In genomic region chr9:82912639-82913038, GRCh38 we compare ENCODE assay signal across 21 cellular contexts.
DNase-seq lines count a peak whose midpoint lies in the region; TF ChIP-seq lines count a peak whose summit lies in the region.
"Had no signal": no experiment of that assay in that cellular context is flagged by ENCODE, and none has a peak within 500 bp of the region (broad histone marks: within the 10 kb centered on the region; RNA-seq: fewer than 3 reads in every experiment).

No MANE protein-coding gene starts in this region.

- H3K4me1 Mint-ChIP-seq in brain (peaks cover 23% of the 10 kb centered on the region), nephron progenitor cell (peaks cover 2% of the 10 kb centered on the region)
- H3K4me1 Mint-ChIP-seq: activated CD8-positive, alpha-beta memory T cell treated with anti-CD3 and anti-CD28 coated beads, Interleukin-2, amount 10 ng/mL, durations not matched to agents 7 days and 5 days; CD4-positive, CD25-positive, alpha-beta regulatory T cell had no signal

- DNase-seq in DMS 273 (lab: John Stamatoyannopoulos, UW; ENCODE audit: unreplicated experiment) (peak; percentile 28), DMS 273 treated with DMSO at 0.1 percent for 48 hours (lab: John Stamatoyannopoulos, UW) (no peak), LNCaP clone FGC (ENCODE audit: low read depth) (no peak), nephron progenitor cell (no peak), SHP77 treated with DMSO at 0.1 percent for 48 hours (lab: John Stamatoyannopoulos, UW) (no peak), AML-193 (lab: John Stamatoyannopoulos, UW) (no peak), SIG-M5 treated with dmso at 0.1 percent for 504 hours (lab: John Stamatoyannopoulos, UW; ENCODE audit: unreplicated experiment) (no peak)
- DNase-seq: 8988T; activated CD8-positive, alpha-beta memory T cell treated with anti-CD3 and anti-CD28 coated beads, Interleukin-2, amount 10 ng/mL, durations not matched to agents 7 days and 5 days; activated gamma-delta T cell; anterior cingulate cortex; CD4-positive, CD25-positive, alpha-beta regulatory T cell; EL; heart left ventricle; kidney; midbrain; NCI-H1048; stimulated activated CD4-positive, alpha-beta T cell treated with anti-CD3 and anti-CD28 coated beads, Interleukin-4, amount 100 ng/mL, for 24 hours had no signal

- H3K4me3 Mint-ChIP-seq in brain = no peak overlapping the region
- H3K4me3 Mint-ChIP-seq in nephron progenitor cell = no peak overlapping the region
- H3K4me3 Mint-ChIP-seq: activated CD8-positive, alpha-beta memory T cell treated with anti-CD3 and anti-CD28 coated beads, Interleukin-2, amount 10 ng/mL, durations not matched to agents 7 days and 5 days; CD4-positive, CD25-positive, alpha-beta regulatory T cell; T-helper 1 cell treated with Interleukin-12 subunit alpha and Interleukin-12 subunit beta and Interleukin-4 antibody, amounts not matched to agents 30 μg/mL and 1 μg/mL, for 36 hours had no signal

- H3K4me3 ChIP-seq in LNCaP clone FGC (ENCODE audit: low read depth, low read length) = no peak overlapping the region
- H3K4me3 ChIP-seq: heart left ventricle, thoracic aorta had no signal

- peaks cover 7% of the 10 kb centered on the region for H3K36me3 Mint-ChIP-seq in brain
- H3K36me3 Mint-ChIP-seq in nephron progenitor cell (ENCODE audit: low read depth) = peaks cover 22% of the 10 kb centered on the region
- H3K36me3 Mint-ChIP-seq: activated CD8-positive, alpha-beta memory T cell treated with anti-CD3 and anti-CD28 coated beads, Interleukin-2, amount 10 ng/mL, durations not matched to agents 7 days and 5 days; CD4-positive, CD25-positive, alpha-beta regulatory T cell had no signal

- H3K9me3 Mint-ChIP-seq in brain = peaks cover 19 to 27% (median 24%) of the 10 kb centered on the region in 5 experiments
- peaks cover 35% of the 10 kb centered on the region for H3K9me3 Mint-ChIP-seq in nephron progenitor cell

- TF ChIP-seq CTCF in LNCaP clone FGC (IDR thresholded peaks at IDR 0.05; ENCODE audit: control insufficient read depth, extremely low read depth, insufficient read depth) (peak; percentile 74), brain (conservative IDR thresholded peaks at IDR 0.05) (peak; percentile 12 to 36), nephron progenitor cell (IDR thresholded peaks at IDR 0.05) (peak; percentile 11)

- no peak overlapping the region for H3K27ac Mint-ChIP-seq in brain
- H3K27ac Mint-ChIP-seq in nephron progenitor cell = peak overlapping the region; percentile 27
- H3K27ac Mint-ChIP-seq: activated CD8-positive, alpha-beta memory T cell treated with anti-CD3 and anti-CD28 coated beads, Interleukin-2, amount 10 ng/mL, durations not matched to agents 7 days and 5 days; CD4-positive, CD25-positive, alpha-beta regulatory T cell; T-helper 1 cell treated with Interleukin-12 subunit alpha and Interleukin-12 subunit beta and Interleukin-4 antibody, amounts not matched to agents 30 μg/mL and 1 μg/mL, for 36 hours had no signal

- H3K27me3 Mint-ChIP-seq in brain = peaks cover 6% of the 10 kb centered on the region
- H3K27me3 Mint-ChIP-seq in nephron progenitor cell (ENCODE audit: low read depth, poor library complexity) = peaks cover 3% of the 10 kb centered on the region
- H3K27me3 Mint-ChIP-seq: activated CD8-positive, alpha-beta memory T cell treated with anti-CD3 and anti-CD28 coated beads, Interleukin-2, amount 10 ng/mL, durations not matched to agents 7 days and 5 days had no signal

Comparison
In these comparisons a context has a peak if more than half of its experiments do, and no peak if none do; other contexts are left out.
1. CTCF ChIP-seq: peak in every context shown above with its lines; median percentile 74 in LNCaP clone FGC; 24 in brain; 11 in nephron progenitor cell.